1 cellular context compared by ENCODE assay signal in genomic region chr2:127661949-127662510, GRCh38.
TF ChIP-seq lines count a peak whose summit lies in the region.

No MANE protein-coding gene starts in this region.

TF ChIP-seq in HepG2, 621 proteins besides CTCF, POLR2A, EP300 and RAD21:
- TF ChIP-seq ZNF629 (CRISPR knock-in tag; conservative IDR thresholded peaks at IDR 0.05): peak; percentile 54; the same call in 1 of the 2 replicates
- TF ChIP-seq CHD2 (IDR thresholded peaks at IDR 0.05; ENCODE audit: low read depth, low read length): no peak
